Comparison of ENCODE assay signal across 1 cellular context in the genomic region with DNA sequence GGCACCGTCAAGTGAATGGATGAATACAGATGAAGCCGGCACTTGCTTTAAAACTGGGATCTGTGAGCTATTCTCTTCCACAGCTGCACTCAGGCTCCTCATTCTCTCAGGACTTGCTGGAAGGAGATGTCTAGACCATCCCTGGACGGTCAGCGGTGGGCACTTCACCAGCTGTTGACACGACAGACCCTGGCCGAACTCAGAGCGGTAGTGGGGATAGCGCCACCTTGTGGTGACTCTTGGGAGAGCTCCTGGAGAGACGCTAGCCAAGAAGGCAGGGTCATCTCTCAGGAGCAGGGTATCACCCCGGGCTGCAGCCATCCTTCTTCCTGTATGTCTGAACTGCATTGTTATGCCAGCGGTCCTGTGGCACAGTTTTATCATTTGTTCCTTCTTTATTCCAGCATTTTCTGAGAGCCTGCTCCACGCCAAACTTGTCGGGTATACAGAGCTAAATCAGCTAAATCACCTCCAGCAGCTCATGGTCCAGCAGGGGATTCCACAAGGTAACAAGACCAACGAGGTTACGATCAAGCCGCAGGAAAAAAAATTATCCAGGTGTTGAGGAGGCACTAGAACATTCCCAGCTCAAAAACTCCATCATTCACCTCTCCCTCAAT.
TF ChIP-seq lines count a peak whose summit lies in the region.

No MANE protein-coding gene starts in this region.

TF ChIP-seq in endothelial cell of umbilical vein, 7 proteins besides CTCF, POLR2A, EP300 and RAD21:
- TF ChIP-seq EZH2 (IDR thresholded peaks at IDR 0.05; ENCODE audit: borderline replicate concordance, low read depth, low read length, severe bottlenecking) (no peak), GATA2 (IDR thresholded peaks at IDR 0.05; ENCODE audit: insufficient read depth, insufficient read length, low read depth, low read length) (no peak), FOS (IDR thresholded peaks at IDR 0.05; ENCODE audit: borderline replicate concordance, insufficient read depth, low read length) (no peak), POLR2AphosphoS5 (IDR thresholded peaks at IDR 0.05; ENCODE audit: insufficient read depth, low read depth, low read length) (no peak), JUN (IDR thresholded peaks at IDR 0.05; ENCODE audit: borderline replicate concordance, insufficient read depth, insufficient read length, low read depth) (no peak), MYC (IDR thresholded peaks at IDR 0.05; ENCODE audit: low read depth, low read length) (no peak)
- TF ChIP-seq, protein P1, sequence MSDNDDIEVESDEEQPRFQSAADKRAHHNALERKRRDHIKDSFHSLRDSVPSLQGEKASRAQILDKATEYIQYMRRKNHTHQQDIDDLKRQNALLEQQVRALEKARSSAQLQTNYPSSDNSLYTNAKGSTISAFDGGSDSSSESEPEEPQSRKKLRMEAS (IDR thresholded peaks at IDR 0.05; ENCODE audit: insufficient read depth, insufficient read length): no peak
